Comparison of ENCODE assay signal across 1 cellular context in genomic region chr20:31603822-31604566, GRCh38.
TF ChIP-seq lines count a peak whose summit lies in the region.

No MANE protein-coding gene starts in this region.

TF ChIP-seq in K562, 482 proteins besides CTCF, POLR2A, EP300 and RAD21 (continued from another document):
- TF ChIP-seq ZNF592 (IDR thresholded peaks at IDR 0.05) (0 out of 2 replicates have a peak, but pooled peaks have one; percentile 50), RBM17 (IDR thresholded peaks at IDR 0.05; ENCODE audit: borderline replicate concordance, low read depth, low read length) (no peak), ZNF79 (CRISPR knock-in tag; IDR thresholded peaks at IDR 0.05; ENCODE audit: low read depth) (no peak), DLX4 (CRISPR knock-in tag; IDR thresholded peaks at IDR 0.05) (no peak), IRF1 (CRISPR knock-in tag; IDR thresholded peaks at IDR 0.05; ENCODE audit: borderline replicate concordance) (no peak), ZFX (CRISPR knock-in tag; IDR thresholded peaks at IDR 0.05) (peak; percentile 65)
